ENCODE assay signal across 8 cellular contexts in genomic region chr3:158097571-158098553, GRCh38. TPM values are rescaled to one million over a fixed set of nuclear protein-coding genes. Genes with fewer than 3 reads are reported as not detected.
A peak's percentile ranks its signal among the peaks of the same experiment; 100 is the strongest.
DNase-seq lines count a peak whose midpoint lies in the region; ATAC-seq and TF ChIP-seq lines count a peak whose summit lies in the region.

No MANE protein-coding gene starts in this region.

- H3K36me3 ChIP-seq in ascending aorta, result no peaks in the 10 kb centered on the region

- peaks cover 7 to 8% of the 10 kb centered on the region in 2 donors for H3K4me1 ChIP-seq in ascending aorta

- intact Hi-C loops in ascending aorta (cut with DNase I), result no loop called here

- DNase-seq in Caki2 (ENCODE audit: low read depth), result peak; percentile 89
- DNase-seq in HuH-7 (ENCODE audit: low spot score), result peak; percentile 96
- peak; percentile 77 for DNase-seq in SKM-1 treated with dmso at 0.1 percent for 144 hours (lab: John Stamatoyannopoulos, UW; ENCODE audit: unreplicated experiment)
- peak in 1 of 2 donors; percentile 63 for DNase-seq in ascending aorta (ENCODE audit: low spot score in 2 of 2)
- DNase-seq in iris pigment epithelial cell (ENCODE audit: low read depth), result peak; percentile 47
- DNase-seq in stimulated activated CD4-positive, alpha-beta T cell treated with anti-CD3 and anti-CD28 coated beads, Interleukin-15, amount 100 ng/mL, for 48 hours (ENCODE audit: low read depth in 2 of 2), result peak; percentile 50 to 55
- DNase-seq in HEK293T (ENCODE audit: extremely low spot score), result no peak

- POLR2A ChIA-PET in HEK293T (lab: Yijun Ruan, JAX), result no interaction called here

- in situ Hi-C loops in Caki2 (cut with HindIII; ENCODE audit: low pct_unique_long_range_greater_than_20kb, low sequenced_read_pairs), result no loop called here

- H3K4me3 ChIP-seq in ascending aorta, result peak overlapping the region; percentile 44 to 57

- CTCF ChIA-PET in HEK293T (lab: Yijun Ruan, JAX), result no interaction called here

- H3K27ac ChIP-seq in ascending aorta, result no peak overlapping the region

- peak; percentile 83 for ATAC-seq in GM21390 (IDR thresholded peaks at IDR 0.05; ENCODE audit: unreplicated experiment)

- peaks cover 31% of the 10 kb centered on the region for H3K27me3 ChIP-seq in ascending aorta

- no peaks in the 10 kb centered on the region for H3K9me3 ChIP-seq in ascending aorta

- no peak for TF ChIP-seq CTCF in ascending aorta (IDR thresholded peaks at IDR 0.05)

TF ChIP-seq in HEK293T, 16 proteins besides CTCF, POLR2A, EP300 and RAD21:
- TF ChIP-seq ZNF384 (IDR thresholded peaks at IDR 0.05) (no peak), FOXA1 (IDR thresholded peaks at IDR 0.05) (no peak), HDGF (IDR thresholded peaks at IDR 0.05; ENCODE audit: borderline replicate concordance) (no peak), LEF1 (IDR thresholded peaks at IDR 0.05; ENCODE audit: borderline replicate concordance) (no peak), BHLHE40 (IDR thresholded peaks at IDR 0.05; ENCODE audit: borderline replicate concordance) (no peak)

RNA-seq across cellular contexts. Expression of gene SHOX2, which starts 8.4 kb away (rescaled TPM):
- total RNA-seq in Caki2 (2014; rRNA removed; shearing (Covaris generic); ENCODE audit: low replicate concordance), result 0.78 and 0.98 TPM in 2 replicates
- not detected for total RNA-seq in ascending aorta

RNA-seq across cellular contexts. Expression of gene RSRC1, which starts 12.0 kb away (rescaled TPM):
- total RNA-seq in Caki2 (2014; rRNA removed; shearing (Covaris generic); ENCODE audit: low replicate concordance), result 57.2 and 72.1 TPM in 2 replicates
- total RNA-seq in ascending aorta, result 28.0 TPM
